17 cellular contexts compared by ENCODE assay signal in the genomic region with DNA sequence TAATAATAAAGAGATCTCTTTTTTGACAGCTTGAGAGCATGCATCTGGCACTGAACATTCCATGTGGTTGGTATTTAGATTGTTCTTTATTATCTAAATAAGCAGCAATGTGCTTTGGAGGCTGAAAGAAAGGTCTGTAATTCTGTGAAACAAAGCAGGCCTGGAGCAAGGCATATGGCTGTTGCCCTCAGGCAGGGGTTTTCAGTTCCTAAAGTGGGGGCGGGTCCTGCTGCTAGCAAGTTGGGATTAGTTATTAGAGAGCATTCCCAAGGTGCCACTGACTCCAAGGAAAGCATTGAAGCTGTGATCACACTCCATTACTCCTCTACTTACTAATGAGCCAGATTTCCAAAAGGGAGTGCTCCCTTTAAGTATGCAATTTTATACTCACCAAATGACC.
DNase-seq lines count a peak whose midpoint lies in the region; ATAC-seq and TF ChIP-seq lines count a peak whose summit lies in the region.
"Had no signal": no experiment of that assay in that cellular context is flagged by ENCODE, and none has a peak within 500 bp of the region (broad histone marks: within the 10 kb centered on the region; RNA-seq: fewer than 3 reads in every experiment).

No MANE protein-coding gene starts in this region.

- intact Hi-C loops in vagina (cut with DNase I): no loop called here

- H3K4me1 Mint-ChIP-seq in glutamatergic neuron (ENCODE audit: low read depth, unreplicated experiment) (peaks cover 13% of the 10 kb centered on the region), nephron (peaks cover 9% of the 10 kb centered on the region), type B pancreatic cell (ENCODE audit: unreplicated experiment) (peaks cover 10% of the 10 kb centered on the region)
- H3K4me1 Mint-ChIP-seq in activated naive CD8-positive, alpha-beta T cell treated with anti-CD3 and anti-CD28 coated beads for 36 hours: no peaks in the 10 kb centered on the region

- H3K4me3 Mint-ChIP-seq in glutamatergic neuron (ENCODE audit: unreplicated experiment) (no peak overlapping the region), nephron (no peak overlapping the region), type B pancreatic cell (no peak overlapping the region)
- H3K4me3 Mint-ChIP-seq in activated naive CD8-positive, alpha-beta T cell treated with anti-CD3 and anti-CD28 coated beads for 36 hours: no peak overlapping the region
- H3K4me3 Mint-ChIP-seq: HFFc6 had no signal

- no peaks in the 10 kb centered on the region for H3K36me3 Mint-ChIP-seq in glutamatergic neuron (ENCODE audit: unreplicated experiment)
- H3K36me3 Mint-ChIP-seq in nephron (ENCODE audit: low read depth): no peaks in the 10 kb centered on the region
- peaks cover 3% of the 10 kb centered on the region for H3K36me3 Mint-ChIP-seq in type B pancreatic cell
- no peaks in the 10 kb centered on the region for H3K36me3 Mint-ChIP-seq in activated naive CD8-positive, alpha-beta T cell treated with anti-CD3 and anti-CD28 coated beads for 36 hours

- no peak overlapping the region for H3K4me3 ChIP-seq in vagina

- TF ChIP-seq CTCF in glutamatergic neuron (IDR thresholded peaks at IDR 0.05; ENCODE audit: partially characterized antibody, unreplicated experiment) (no peak), nephron (IDR thresholded peaks at IDR 0.05; ENCODE audit: unreplicated experiment in 3 of 3) (no peak), type B pancreatic cell (conservative IDR thresholded peaks at IDR 0.05) (no peak), vagina (IDR thresholded peaks at IDR 0.05) (no peak)

- no peaks in the 10 kb centered on the region for H3K4me1 ChIP-seq in vagina

- DNase-seq in NCI-H524 (lab: John Stamatoyannopoulos, UW): peak; percentile 6 to 57
- peak; percentile 50 for DNase-seq in glutamatergic neuron
- DNase-seq in type B pancreatic cell (ENCODE audit: extremely low spot score, unreplicated experiment): no peak
- no peak for DNase-seq in vagina (ENCODE audit: extremely low spot score in 2 of 2)
- no peak for DNase-seq in activated naive CD8-positive, alpha-beta T cell treated with anti-CD3 and anti-CD28 coated beads for 36 hours
- DNase-seq: DMS 273 treated with DMSO at 0.1 percent for 48 hours, HFFc6, NCI-H1048, NCI-H146, NCI-H2107, NCI-H345, NCI-H748 treated with DMSO at 0.1 percent for 48 hours had no signal

- no peak overlapping the region for H3K27ac ChIP-seq in vagina
- H3K27ac ChIP-seq: C4-2B, KMS-11, RWPE1 had no signal

- H3K27me3 Mint-ChIP-seq in glutamatergic neuron (ENCODE audit: unreplicated experiment) (no peaks in the 10 kb centered on the region), nephron (ENCODE audit: low read depth) (peaks cover 4% of the 10 kb centered on the region), type B pancreatic cell (no peaks in the 10 kb centered on the region)
- no peaks in the 10 kb centered on the region for H3K27me3 Mint-ChIP-seq in activated naive CD8-positive, alpha-beta T cell treated with anti-CD3 and anti-CD28 coated beads for 36 hours

- ATAC-seq in HG03460 (IDR thresholded peaks at IDR 0.05; ENCODE audit: unreplicated experiment): no peak

- no peaks in the 10 kb centered on the region for H3K9me3 ChIP-seq in vagina

- no peaks in the 10 kb centered on the region for H3K36me3 ChIP-seq in vagina

- H3K27me3 ChIP-seq in vagina: no peaks in the 10 kb centered on the region

- no peak for TF ChIP-seq POLR2A in vagina (IDR thresholded peaks at IDR 0.05)

- peaks cover 3% of the 10 kb centered on the region for H3K9me3 Mint-ChIP-seq in glutamatergic neuron (ENCODE audit: unreplicated experiment)
- peaks cover 9% of the 10 kb centered on the region for H3K9me3 Mint-ChIP-seq in nephron
- H3K9me3 Mint-ChIP-seq in type B pancreatic cell: peaks cover 5% of the 10 kb centered on the region
- H3K9me3 Mint-ChIP-seq in activated naive CD8-positive, alpha-beta T cell treated with anti-CD3 and anti-CD28 coated beads for 36 hours: peaks cover 5% of the 10 kb centered on the region

- H3K27ac Mint-ChIP-seq in glutamatergic neuron (ENCODE audit: unreplicated experiment): peak overlapping the region; percentile 74
- peak overlapping the region; percentile 23 to 73 (median 25) for H3K27ac Mint-ChIP-seq in nephron
- peak overlapping the region; percentile 3 for H3K27ac Mint-ChIP-seq in type B pancreatic cell
- no peak overlapping the region for H3K27ac Mint-ChIP-seq in activated naive CD8-positive, alpha-beta T cell treated with anti-CD3 and anti-CD28 coated beads for 36 hours
- H3K27ac Mint-ChIP-seq: HFFc6 had no signal

Comparison
In these comparisons a context has a peak if more than half of its experiments do, and no peak if none do; other contexts are left out.
1. DNase-seq: peak in NCI-H524 (2 of 2) and glutamatergic neuron (single experiment); none in type B pancreatic cell (single experiment), vagina (0 of 2) and activated naive CD8-positive, alpha-beta T cell treated with anti-CD3 and anti-CD28 coated beads for 36 hours (single experiment).